8 cellular contexts compared by ENCODE assay signal in the genomic region with DNA sequence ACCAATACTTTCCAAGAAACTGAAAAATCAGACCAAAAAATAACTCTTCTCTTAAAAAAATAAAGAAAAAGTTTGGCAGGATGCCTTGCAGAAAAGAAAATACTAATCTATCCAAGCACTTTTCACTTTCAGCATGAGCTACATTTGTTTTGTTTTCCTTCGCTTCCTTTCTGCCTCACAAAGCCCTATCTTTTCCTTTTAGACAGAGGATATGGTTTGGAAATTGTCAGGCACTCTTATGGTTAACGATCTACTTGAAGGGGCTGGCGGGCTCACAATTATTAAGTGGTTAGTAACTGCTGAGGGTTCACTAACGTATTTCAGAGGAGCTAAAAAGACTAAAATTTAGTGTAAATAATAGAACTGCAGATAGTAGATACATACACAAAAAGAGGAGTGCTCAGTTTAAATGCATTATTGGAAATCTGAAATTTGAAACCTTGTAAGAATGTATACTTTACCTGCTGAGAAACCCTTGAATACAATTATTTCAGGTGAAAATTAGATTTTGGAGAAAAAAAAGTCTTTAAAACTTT. TPM values are rescaled to one million over a fixed set of nuclear protein-coding genes. Genes with fewer than 3 reads are reported as not detected.
DNase-seq lines count a peak whose midpoint lies in the region; ATAC-seq and TF ChIP-seq lines count a peak whose summit lies in the region.

No MANE protein-coding gene starts in this region.

- POLR2A ChIA-PET in BJ (lab: Charles Lee), result interaction anchor here (0.5 to 0.6 kb wide), 2 partner anchors 130 to 227 kb away, joined by 5 to 6 read pairs; no protein-coding TSS in a partner anchor
- POLR2A ChIA-PET in activated CD8-positive, alpha-beta T cell treated with anti-CD3 and anti-CD28 coated beads, Interleukin-2, amount 10 ng/mL, durations not matched to agents 7 days and 5 days (lab: Charles Lee), result interaction anchor here (0.7 to 1.5 kb wide), 5 partner anchors 9 to 394 kb away, joined by 3 to 6 read pairs (median 3); no protein-coding TSS in a partner anchor

- H3K36me3 Mint-ChIP-seq in activated CD8-positive, alpha-beta T cell treated with anti-CD3 and anti-CD28 coated beads, Interleukin-2, amount 10 ng/mL, durations not matched to agents 7 days and 5 days (ENCODE audit: low read depth), result peaks cover 16% of the 10 kb centered on the region
- H3K36me3 Mint-ChIP-seq in immature natural killer cell, result no peaks in the 10 kb centered on the region

- H3K27me3 Mint-ChIP-seq in activated CD8-positive, alpha-beta T cell treated with anti-CD3 and anti-CD28 coated beads, Interleukin-2, amount 10 ng/mL, durations not matched to agents 7 days and 5 days (ENCODE audit: low read depth), result peaks cover 30% of the 10 kb centered on the region
- peaks cover 4 to 20% (median 18%) of the 10 kb centered on the region in 3 donors for H3K27me3 Mint-ChIP-seq in immature natural killer cell (ENCODE audit: low read depth in 3 of 3)

- peak overlapping the region; percentile 64 for H3K27ac Mint-ChIP-seq in activated CD8-positive, alpha-beta T cell treated with anti-CD3 and anti-CD28 coated beads, Interleukin-2, amount 10 ng/mL, durations not matched to agents 7 days and 5 days
- H3K27ac Mint-ChIP-seq in immature natural killer cell, result peak overlapping the region; percentile 50 to 90 (median 68)

- 1% methylated on average over 4 of the region's 4 CpGs for WGBS in tibial nerve, 2 donors

- no peaks in the 10 kb centered on the region for H3K9me3 Mint-ChIP-seq in activated CD8-positive, alpha-beta T cell treated with anti-CD3 and anti-CD28 coated beads, Interleukin-2, amount 10 ng/mL, durations not matched to agents 7 days and 5 days (ENCODE audit: insufficient read depth)
- peaks cover 0 to 2% (median 0%) of the 10 kb centered on the region in 6 donors for H3K9me3 Mint-ChIP-seq in immature natural killer cell

- DNase-seq in BJ (ENCODE audit: low read depth) (no peak), immature natural killer cell (no peak), tibial nerve (ENCODE audit: low spot score in 2 of 2) (no peak), anterior cingulate cortex (lab: John Stamatoyannopoulos, UW) (no peak), COLO668 (lab: John Stamatoyannopoulos, UW; ENCODE audit: unreplicated experiment) (no peak)
- no peak for DNase-seq in activated CD8-positive, alpha-beta T cell treated with anti-CD3 and anti-CD28 coated beads, Interleukin-2, amount 10 ng/mL, durations not matched to agents 7 days and 5 days

- H3K4me1 ChIP-seq in HUES48 (ENCODE audit: control insufficient read depth, insufficient read depth, low read length) (peaks cover 20% of the 10 kb centered on the region), tibial nerve (peaks cover under 1 to 13% (median 3%) of the 10 kb centered on the region in 4 donors)

- no peak overlapping the region for H3K27ac ChIP-seq in HUES48 (ENCODE audit: low read depth, low read length)
- peak overlapping the region; percentile 74 to 93 (median 85) for H3K27ac ChIP-seq in tibial nerve

- no peak for TF ChIP-seq EP300 in tibial nerve (IDR thresholded peaks at IDR 0.05)

- peak overlapping the region; percentile 88 for H3K4me3 Mint-ChIP-seq in activated CD8-positive, alpha-beta T cell treated with anti-CD3 and anti-CD28 coated beads, Interleukin-2, amount 10 ng/mL, durations not matched to agents 7 days and 5 days
- H3K4me3 Mint-ChIP-seq in immature natural killer cell, result peak overlapping the region; percentile 86 to 99 (median 92)

- TF ChIP-seq CTCF in BJ (IDR thresholded peaks at IDR 0.05; ENCODE audit: insufficient read depth, low read depth, low read length), result no peak
- no peak for TF ChIP-seq CTCF in tibial nerve (IDR thresholded peaks at IDR 0.05)

- no peaks in the 10 kb centered on the region; the same call in 1 of the 2 replicates for H3K36me3 ChIP-seq in BJ (ENCODE audit: control insufficient read depth, insufficient read depth, low read length)
- no peaks in the 10 kb centered on the region for H3K36me3 ChIP-seq in HUES48 (ENCODE audit: control insufficient read depth, insufficient read depth, low read length)
- no peaks in the 10 kb centered on the region for H3K36me3 ChIP-seq in tibial nerve

- H3K9ac ChIP-seq in HUES48 (ENCODE audit: low read depth, low read length), result no peak overlapping the region; the same call in 1 of the 2 replicates

- no peaks in the 10 kb centered on the region for H3K9me3 ChIP-seq in HUES48 (ENCODE audit: control insufficient read depth, insufficient read depth, low read length)
- H3K9me3 ChIP-seq in tibial nerve, result no peaks in the 10 kb centered on the region

- CTCF ChIA-PET in BJ (lab: Yijun Ruan, JAX), result interaction anchor here (1.6 kb wide), 1 partner anchor 67 kb away, joined by 4 read pairs; no protein-coding TSS in a partner anchor
- CTCF ChIA-PET in activated CD8-positive, alpha-beta T cell treated with anti-CD3 and anti-CD28 coated beads, Interleukin-2, amount 10 ng/mL, durations not matched to agents 7 days and 5 days (lab: Charles Lee), result interaction anchor here (0.6 to 8.8 kb wide), 8 partner anchors 8 to 309 kb away, joined by 3 to 131 read pairs (median 3); a partner anchor contains a TSS

- ATAC-seq in activated CD8-positive, alpha-beta T cell treated with anti-CD3 and anti-CD28 coated beads, Interleukin-2, amount 10 ng/mL, durations not matched to agents 7 days and 5 days, result no peak
- no peak for ATAC-seq in GM18870 (IDR thresholded peaks at IDR 0.05; ENCODE audit: unreplicated experiment)

- peak overlapping the region; percentile 84 for H3K4me3 ChIP-seq in BJ (ENCODE audit: low read depth, low read length)
- H3K4me3 ChIP-seq in HUES48 (ENCODE audit: low read depth, low read length), result peak overlapping the region; percentile 62
- peak overlapping the region; percentile 70 to 92 (median 80) for H3K4me3 ChIP-seq in tibial nerve

- TF ChIP-seq POLR2A in tibial nerve (IDR thresholded peaks at IDR 0.05), result no peak

- H3K27me3 ChIP-seq in BJ (ENCODE audit: control insufficient read depth, insufficient read depth, low read length) (no peaks in the 10 kb centered on the region), HUES48 (ENCODE audit: control insufficient read depth, insufficient read depth, low read length) (peaks cover 34% of the 10 kb centered on the region), tibial nerve (no peaks in the 10 kb centered on the region)

- H3K4me1 Mint-ChIP-seq in activated CD8-positive, alpha-beta T cell treated with anti-CD3 and anti-CD28 coated beads, Interleukin-2, amount 10 ng/mL, durations not matched to agents 7 days and 5 days (ENCODE audit: low read depth), result peaks cover 4% of the 10 kb centered on the region
- peaks cover 25 to 28% of the 10 kb centered on the region in 2 donors for H3K4me1 Mint-ChIP-seq in immature natural killer cell

RNA-seq across cellular contexts. Expression of a gene that starts 0.9 kb away (rescaled TPM):
- 29.2 and 29.8 TPM in 2 replicates for polyA plus RNA-seq in BJ (2011; rRNA removed)
- polyA minus RNA-seq in BJ (2011; rRNA and poly(A)+ RNA removed), result 55.3 and 58.4 TPM in 2 replicates
- 100 to 1,000 TPM; 159 to 160 TPM for total RNA-seq in activated CD8-positive, alpha-beta T cell treated with anti-CD3 and anti-CD28 coated beads, Interleukin-2, amount 10 ng/mL, durations not matched to agents 7 days and 5 days
- 10 to 100 TPM; 11.1 to 21.2 (median 15.8) TPM for polyA plus RNA-seq in immature natural killer cell
- total RNA-seq in tibial nerve, result 10 to 100 TPM; 14.4 to 45.4 (median 26.6) TPM
